1 cellular context compared by ENCODE assay signal in the genomic region with DNA sequence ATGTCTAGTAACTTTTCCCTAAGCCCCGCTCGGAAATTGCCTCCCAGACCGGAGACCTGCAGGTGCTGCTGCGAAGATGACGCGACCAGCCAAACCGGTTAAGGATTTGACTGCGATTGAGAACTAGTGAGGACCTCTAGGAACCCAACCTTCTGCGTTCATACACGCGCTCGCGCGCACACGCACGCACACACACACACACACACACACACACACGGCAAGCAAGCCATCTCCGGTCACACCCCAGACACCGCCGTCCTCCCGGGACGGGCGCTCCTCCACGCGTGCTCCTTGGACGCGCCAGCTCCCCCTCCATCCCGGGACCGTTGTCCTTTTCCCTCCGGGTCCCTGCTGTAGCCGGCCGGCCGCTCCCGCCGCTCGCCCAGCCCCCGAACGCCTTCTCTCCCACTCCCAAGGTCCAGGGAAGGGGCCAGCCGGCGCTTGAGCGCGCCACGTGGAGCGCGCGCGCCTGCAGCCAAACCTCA.
A peak's percentile ranks its signal among the peaks of the same experiment; 100 is the strongest.
TF ChIP-seq lines count a peak whose summit lies in the region.

No MANE protein-coding gene starts in this region.

TF ChIP-seq in K562, 482 proteins besides CTCF, POLR2A, EP300 and RAD21 (continued from another document):
- TF ChIP-seq, protein P1, sequence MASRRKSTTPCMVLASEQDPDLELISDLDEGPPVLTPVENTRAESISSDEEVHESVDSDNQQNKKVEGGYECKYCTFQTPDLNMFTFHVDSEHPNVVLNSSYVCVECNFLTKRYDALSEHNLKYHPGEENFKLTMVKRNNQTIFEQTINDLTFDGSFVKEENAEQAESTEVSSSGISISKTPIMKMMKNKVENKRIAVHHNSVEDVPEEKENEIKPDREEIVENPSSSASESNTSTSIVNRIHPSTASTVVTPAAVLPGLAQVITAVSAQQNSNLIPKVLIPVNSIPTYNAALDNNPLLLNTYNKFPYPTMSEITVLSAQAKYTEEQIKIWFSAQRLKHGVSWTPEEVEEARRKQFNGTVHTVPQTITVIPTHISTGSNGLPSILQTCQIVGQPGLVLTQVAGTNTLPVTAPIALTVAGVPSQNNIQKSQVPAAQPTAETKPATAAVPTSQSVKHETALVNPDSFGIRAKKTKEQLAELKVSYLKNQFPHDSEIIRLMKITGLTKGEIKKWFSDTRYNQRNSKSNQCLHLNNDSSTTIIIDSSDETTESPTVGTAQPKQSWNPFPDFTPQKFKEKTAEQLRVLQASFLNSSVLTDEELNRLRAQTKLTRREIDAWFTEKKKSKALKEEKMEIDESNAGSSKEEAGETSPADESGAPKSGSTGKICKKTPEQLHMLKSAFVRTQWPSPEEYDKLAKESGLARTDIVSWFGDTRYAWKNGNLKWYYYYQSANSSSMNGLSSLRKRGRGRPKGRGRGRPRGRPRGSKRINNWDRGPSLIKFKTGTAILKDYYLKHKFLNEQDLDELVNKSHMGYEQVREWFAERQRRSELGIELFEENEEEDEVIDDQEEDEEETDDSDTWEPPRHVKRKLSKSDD (conservative IDR thresholded peaks at IDR 0.05; ENCODE audit: low read length), result no peak
- TF ChIP-seq SP2 (IDR thresholded peaks at IDR 0.05; ENCODE audit: extremely low read depth, low read depth, low read length, poor library complexity, severe bottlenecking) (no peak), TBP (optimal IDR thresholded peaks at IDR 0.05; ENCODE audit: low read depth, low read length) (no peak), ZNF263 (CRISPR knock-in tag; IDR thresholded peaks at IDR 0.05; ENCODE audit: borderline replicate concordance) (peak; percentile 81), CBX8 (IDR thresholded peaks at IDR 0.05; ENCODE audit: borderline replicate concordance, extremely low read depth, low read depth, low read length, poor library complexity, severe bottlenecking) (no peak), MEF2A (IDR thresholded peaks at IDR 0.05; ENCODE audit: control insufficient read depth, low read depth, low read length) (no peak), FOXK2 (conservative IDR thresholded peaks at IDR 0.05 in 1 of 2, IDR thresholded peaks at IDR 0.05 in 1 of 2; ENCODE audit: low read depth in 2 of 2) (no peak), STAT5B (CRISPR knock-in tag; IDR thresholded peaks at IDR 0.05) (no peak), EGR1 (conservative IDR thresholded peaks at IDR 0.05) (no peak), ZBTB17 (CRISPR knock-in tag; IDR thresholded peaks at IDR 0.05) (no peak), HSF4 (CRISPR knock-in tag; IDR thresholded peaks at IDR 0.05; ENCODE audit: borderline replicate concordance) (no peak), NFIC (IDR thresholded peaks at IDR 0.05) (no peak), RBFOX2 (IDR thresholded peaks at IDR 0.05; ENCODE audit: low read depth, low read length) (peak; percentile 52), RFX7 (CRISPR knock-in tag; IDR thresholded peaks at IDR 0.05) (no peak), EP400 (IDR thresholded peaks at IDR 0.05) (peak; percentile 59; the same call in 1 of the 2 replicates), SUPT5H (IDR thresholded peaks at IDR 0.05) (peak; percentile 22; the same call in 1 of the 2 replicates), ZNF695 (CRISPR knock-in tag; IDR thresholded peaks at IDR 0.05) (no peak), ZNF76 (CRISPR knock-in tag; IDR thresholded peaks at IDR 0.05; ENCODE audit: borderline replicate concordance) (no peak), NCOA1 (IDR thresholded peaks at IDR 0.05; ENCODE audit: low read depth) (no peak), NCOA6 (IDR thresholded peaks at IDR 0.05) (no peak), ERF (CRISPR knock-in tag; IDR thresholded peaks at IDR 0.05) (no peak), ETV5 (CRISPR knock-in tag; IDR thresholded peaks at IDR 0.05; ENCODE audit: low read depth) (no peak), SRSF1 (IDR thresholded peaks at IDR 0.05; ENCODE audit: low read depth, low read length) (no peak)
- TF ChIP-seq, protein P2, sequence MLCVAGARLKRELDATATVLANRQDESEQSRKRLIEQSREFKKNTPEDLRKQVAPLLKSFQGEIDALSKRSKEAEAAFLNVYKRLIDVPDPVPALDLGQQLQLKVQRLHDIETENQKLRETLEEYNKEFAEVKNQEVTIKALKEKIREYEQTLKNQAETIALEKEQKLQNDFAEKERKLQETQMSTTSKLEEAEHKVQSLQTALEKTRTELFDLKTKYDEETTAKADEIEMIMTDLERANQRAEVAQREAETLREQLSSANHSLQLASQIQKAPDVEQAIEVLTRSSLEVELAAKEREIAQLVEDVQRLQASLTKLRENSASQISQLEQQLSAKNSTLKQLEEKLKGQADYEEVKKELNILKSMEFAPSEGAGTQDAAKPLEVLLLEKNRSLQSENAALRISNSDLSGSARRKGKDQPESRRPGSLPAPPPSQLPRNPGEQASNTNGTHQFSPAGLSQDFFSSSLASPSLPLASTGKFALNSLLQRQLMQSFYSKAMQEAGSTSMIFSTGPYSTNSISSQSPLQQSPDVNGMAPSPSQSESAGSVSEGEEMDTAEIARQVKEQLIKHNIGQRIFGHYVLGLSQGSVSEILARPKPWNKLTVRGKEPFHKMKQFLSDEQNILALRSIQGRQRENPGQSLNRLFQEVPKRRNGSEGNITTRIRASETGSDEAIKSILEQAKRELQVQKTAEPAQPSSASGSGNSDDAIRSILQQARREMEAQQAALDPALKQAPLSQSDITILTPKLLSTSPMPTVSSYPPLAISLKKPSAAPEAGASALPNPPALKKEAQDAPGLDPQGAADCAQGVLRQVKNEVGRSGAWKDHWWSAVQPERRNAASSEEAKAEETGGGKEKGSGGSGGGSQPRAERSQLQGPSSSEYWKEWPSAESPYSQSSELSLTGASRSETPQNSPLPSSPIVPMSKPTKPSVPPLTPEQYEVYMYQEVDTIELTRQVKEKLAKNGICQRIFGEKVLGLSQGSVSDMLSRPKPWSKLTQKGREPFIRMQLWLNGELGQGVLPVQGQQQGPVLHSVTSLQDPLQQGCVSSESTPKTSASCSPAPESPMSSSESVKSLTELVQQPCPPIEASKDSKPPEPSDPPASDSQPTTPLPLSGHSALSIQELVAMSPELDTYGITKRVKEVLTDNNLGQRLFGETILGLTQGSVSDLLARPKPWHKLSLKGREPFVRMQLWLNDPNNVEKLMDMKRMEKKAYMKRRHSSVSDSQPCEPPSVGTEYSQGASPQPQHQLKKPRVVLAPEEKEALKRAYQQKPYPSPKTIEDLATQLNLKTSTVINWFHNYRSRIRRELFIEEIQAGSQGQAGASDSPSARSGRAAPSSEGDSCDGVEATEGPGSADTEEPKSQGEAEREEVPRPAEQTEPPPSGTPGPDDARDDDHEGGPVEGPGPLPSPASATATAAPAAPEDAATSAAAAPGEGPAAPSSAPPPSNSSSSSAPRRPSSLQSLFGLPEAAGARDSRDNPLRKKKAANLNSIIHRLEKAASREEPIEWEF (CRISPR knock-in tag; IDR thresholded peaks at IDR 0.05), result no peak
- TF ChIP-seq, protein P3, sequence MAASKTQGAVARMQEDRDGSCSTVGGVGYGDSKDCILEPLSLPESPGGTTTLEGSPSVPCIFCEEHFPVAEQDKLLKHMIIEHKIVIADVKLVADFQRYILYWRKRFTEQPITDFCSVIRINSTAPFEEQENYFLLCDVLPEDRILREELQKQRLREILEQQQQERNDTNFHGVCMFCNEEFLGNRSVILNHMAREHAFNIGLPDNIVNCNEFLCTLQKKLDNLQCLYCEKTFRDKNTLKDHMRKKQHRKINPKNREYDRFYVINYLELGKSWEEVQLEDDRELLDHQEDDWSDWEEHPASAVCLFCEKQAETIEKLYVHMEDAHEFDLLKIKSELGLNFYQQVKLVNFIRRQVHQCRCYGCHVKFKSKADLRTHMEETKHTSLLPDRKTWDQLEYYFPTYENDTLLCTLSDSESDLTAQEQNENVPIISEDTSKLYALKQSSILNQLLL (CRISPR knock-in tag; IDR thresholded peaks at IDR 0.05; ENCODE audit: borderline replicate concordance), result no peak
- TF ChIP-seq, protein P4, sequence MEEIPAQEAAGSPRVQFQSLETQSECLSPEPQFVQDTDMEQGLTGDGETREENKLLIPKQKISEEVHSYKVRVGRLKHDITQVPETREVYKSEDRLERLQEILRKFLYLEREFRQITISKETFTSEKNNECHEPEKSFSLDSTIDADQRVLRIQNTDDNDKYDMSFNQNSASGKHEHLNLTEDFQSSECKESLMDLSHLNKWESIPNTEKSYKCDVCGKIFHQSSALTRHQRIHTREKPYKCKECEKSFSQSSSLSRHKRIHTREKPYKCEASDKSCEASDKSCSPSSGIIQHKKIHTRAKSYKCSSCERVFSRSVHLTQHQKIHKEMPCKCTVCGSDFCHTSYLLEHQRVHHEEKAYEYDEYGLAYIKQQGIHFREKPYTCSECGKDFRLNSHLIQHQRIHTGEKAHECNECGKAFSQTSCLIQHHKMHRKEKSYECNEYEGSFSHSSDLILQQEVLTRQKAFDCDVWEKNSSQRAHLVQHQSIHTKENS (CRISPR knock-in tag; IDR thresholded peaks at IDR 0.05), result no peak
- TF ChIP-seq, protein P5, sequence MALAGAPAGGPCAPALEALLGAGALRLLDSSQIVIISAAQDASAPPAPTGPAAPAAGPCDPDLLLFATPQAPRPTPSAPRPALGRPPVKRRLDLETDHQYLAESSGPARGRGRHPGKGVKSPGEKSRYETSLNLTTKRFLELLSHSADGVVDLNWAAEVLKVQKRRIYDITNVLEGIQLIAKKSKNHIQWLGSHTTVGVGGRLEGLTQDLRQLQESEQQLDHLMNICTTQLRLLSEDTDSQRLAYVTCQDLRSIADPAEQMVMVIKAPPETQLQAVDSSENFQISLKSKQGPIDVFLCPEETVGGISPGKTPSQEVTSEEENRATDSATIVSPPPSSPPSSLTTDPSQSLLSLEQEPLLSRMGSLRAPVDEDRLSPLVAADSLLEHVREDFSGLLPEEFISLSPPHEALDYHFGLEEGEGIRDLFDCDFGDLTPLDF (CRISPR knock-in tag; IDR thresholded peaks at IDR 0.05), result no peak
- TF ChIP-seq, protein P6, sequence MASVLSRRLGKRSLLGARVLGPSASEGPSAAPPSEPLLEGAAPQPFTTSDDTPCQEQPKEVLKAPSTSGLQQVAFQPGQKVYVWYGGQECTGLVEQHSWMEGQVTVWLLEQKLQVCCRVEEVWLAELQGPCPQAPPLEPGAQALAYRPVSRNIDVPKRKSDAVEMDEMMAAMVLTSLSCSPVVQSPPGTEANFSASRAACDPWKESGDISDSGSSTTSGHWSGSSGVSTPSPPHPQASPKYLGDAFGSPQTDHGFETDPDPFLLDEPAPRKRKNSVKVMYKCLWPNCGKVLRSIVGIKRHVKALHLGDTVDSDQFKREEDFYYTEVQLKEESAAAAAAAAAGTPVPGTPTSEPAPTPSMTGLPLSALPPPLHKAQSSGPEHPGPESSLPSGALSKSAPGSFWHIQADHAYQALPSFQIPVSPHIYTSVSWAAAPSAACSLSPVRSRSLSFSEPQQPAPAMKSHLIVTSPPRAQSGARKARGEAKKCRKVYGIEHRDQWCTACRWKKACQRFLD (CRISPR knock-in tag; IDR thresholded peaks at IDR 0.05), result no peak
TF ChIP-seq in K562: peak in this region for 13.
